ENCODE assay signal across 15 cellular contexts in the genomic region with DNA sequence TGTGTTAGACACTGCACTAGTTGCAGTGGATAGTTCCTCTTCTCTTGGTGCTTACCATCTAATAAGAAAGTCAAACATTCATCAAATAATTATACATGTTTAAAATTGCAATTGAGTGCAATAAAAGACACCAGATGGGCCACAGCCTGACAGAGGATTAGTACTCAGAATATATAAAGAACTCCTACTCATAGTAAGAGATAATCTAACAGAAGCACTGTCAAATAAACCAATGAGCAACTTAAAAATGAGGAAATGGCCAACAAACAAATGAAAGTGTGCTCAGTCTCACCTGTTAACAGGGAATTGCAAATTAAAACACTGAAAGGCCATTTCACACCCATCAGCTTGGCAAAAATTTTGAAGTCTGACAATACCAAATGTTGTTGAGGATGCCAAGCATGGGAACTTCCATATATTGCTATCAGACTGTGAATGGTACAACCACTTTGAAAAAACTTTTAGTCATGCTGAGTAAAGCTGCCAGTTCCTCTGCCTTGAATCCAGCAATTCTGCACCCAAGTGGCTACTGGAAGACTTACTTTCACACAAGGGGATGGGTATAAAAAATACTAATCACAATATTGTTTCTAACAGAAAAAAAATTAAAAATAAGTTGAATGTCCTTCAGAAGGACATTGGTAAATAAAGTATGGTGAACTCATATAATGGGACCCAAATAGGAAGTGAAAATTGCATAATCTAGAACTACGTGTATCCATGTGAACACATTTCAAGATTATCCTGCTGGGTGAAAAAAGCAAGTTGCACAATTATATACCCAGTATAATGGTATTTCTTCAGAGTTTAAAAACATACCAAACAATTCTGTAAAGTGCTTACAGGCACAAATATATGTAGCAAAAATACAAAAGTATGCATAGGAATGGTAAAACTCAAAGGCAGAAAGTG. TPM values are rescaled to one million over a fixed set of nuclear protein-coding genes. Genes with fewer than 3 reads are reported as not detected.
DNase-seq lines count a peak whose midpoint lies in the region; ATAC-seq and TF ChIP-seq lines count a peak whose summit lies in the region.
"Had no signal": no experiment of that assay in that cellular context is flagged by ENCODE, and none has a peak within 500 bp of the region (broad histone marks: within the 10 kb centered on the region; RNA-seq: fewer than 3 reads in every experiment).

No MANE protein-coding gene starts in this region.

- no peak for TF ChIP-seq CTCF in brain (conservative IDR thresholded peaks at IDR 0.05)
- no peak for TF ChIP-seq CTCF in osteoblast (IDR thresholded peaks at IDR 0.05; ENCODE audit: extremely low read depth, low read depth, low read length)

- H3K27ac Mint-ChIP-seq in activated CD8-positive, alpha-beta memory T cell treated with anti-CD3 and anti-CD28 coated beads, Interleukin-2, amount 10 ng/mL, durations not matched to agents 7 days and 5 days: no peak overlapping the region
- H3K27ac Mint-ChIP-seq in brain: peak overlapping the region in 1 of 5 experiments; percentile 2

- no peaks in the 10 kb centered on the region for H3K79me2 ChIP-seq in osteoblast (ENCODE audit: insufficient read depth, low read length)

- peaks cover 34% of the 10 kb centered on the region for H3K27me3 Mint-ChIP-seq in activated CD8-positive, alpha-beta memory T cell treated with anti-CD3 and anti-CD28 coated beads, Interleukin-2, amount 10 ng/mL, durations not matched to agents 7 days and 5 days
- H3K27me3 Mint-ChIP-seq in brain: peaks cover 68% of the 10 kb centered on the region

- no peak overlapping the region for H2AFZ ChIP-seq in osteoblast (ENCODE audit: low read length)

- CTCF ChIA-PET in activated CD8-positive, alpha-beta memory T cell treated with anti-CD3 and anti-CD28 coated beads, Interleukin-2, amount 10 ng/mL, durations not matched to agents 7 days and 5 days (lab: Charles Lee): interaction anchor here (4.1 to 10.4 kb wide), 3 partner anchors 73 to 271 kb away, joined by 17 to 189 read pairs (median 128); no protein-coding TSS in a partner anchor

- H3K27me3 ChIP-seq in osteoblast (ENCODE audit: insufficient read depth, low read length): no peaks in the 10 kb centered on the region

- H3K36me3 Mint-ChIP-seq in activated CD8-positive, alpha-beta memory T cell treated with anti-CD3 and anti-CD28 coated beads, Interleukin-2, amount 10 ng/mL, durations not matched to agents 7 days and 5 days: no peaks in the 10 kb centered on the region
- no peaks in the 10 kb centered on the region for H3K36me3 Mint-ChIP-seq in brain

- no peaks in the 10 kb centered on the region for H4K20me1 ChIP-seq in osteoblast (ENCODE audit: insufficient read depth, low read length)

- H3K4me1 Mint-ChIP-seq in activated CD8-positive, alpha-beta memory T cell treated with anti-CD3 and anti-CD28 coated beads, Interleukin-2, amount 10 ng/mL, durations not matched to agents 7 days and 5 days: peaks cover 25% of the 10 kb centered on the region
- H3K4me1 Mint-ChIP-seq in brain: peaks cover 39% of the 10 kb centered on the region

- H3K4me3 ChIP-seq in osteoblast (ENCODE audit: insufficient read depth, low read length): no peak overlapping the region
- H3K4me3 ChIP-seq: skin epidermis, transverse colon had no signal

- DNase-seq in activated CD8-positive, alpha-beta memory T cell treated with anti-CD3 and anti-CD28 coated beads, Interleukin-2, amount 10 ng/mL, durations not matched to agents 7 days and 5 days: no peak
- no peak for DNase-seq in activated CD8-positive, alpha-beta memory T cell treated with anti-CD3 and anti-CD28 coated beads for 24 hours
- peak; percentile 32 for DNase-seq in NCI-H226
- peak; percentile 43 for DNase-seq in osteoblast (ENCODE audit: insufficient read length, low spot score, missing footprints)
- no peak for DNase-seq in HuH-7.5 (ENCODE audit: low spot score)
- no peak for DNase-seq in NCI-H1417 (lab: John Stamatoyannopoulos, UW)
- no peak for DNase-seq in DMS53 treated with DMSO at 0.1 percent for 48 hours (lab: John Stamatoyannopoulos, UW; ENCODE audit: unreplicated experiment)
- DNase-seq: ACHN, activated gamma-delta T cell, MM.1S, NCI-H345, SHP77, transverse colon had no signal

- H3K4me1 ChIP-seq in osteoblast (ENCODE audit: insufficient read depth, low read length): peaks cover 25% of the 10 kb centered on the region

- H3K36me3 ChIP-seq in osteoblast (ENCODE audit: insufficient read depth, low read length): no peaks in the 10 kb centered on the region
- H3K36me3 ChIP-seq: transverse colon had no signal

- H3K9me3 ChIP-seq in osteoblast (ENCODE audit: low read depth, low read length): no peaks in the 10 kb centered on the region
- H3K9me3 ChIP-seq: transverse colon had no signal

- H3K4me3 Mint-ChIP-seq in activated CD8-positive, alpha-beta memory T cell treated with anti-CD3 and anti-CD28 coated beads, Interleukin-2, amount 10 ng/mL, durations not matched to agents 7 days and 5 days: peak overlapping the region; percentile 25
- peak overlapping the region; percentile 28 to 88 (median 68) for H3K4me3 Mint-ChIP-seq in brain

- no peaks in the 10 kb centered on the region for H3K9me3 Mint-ChIP-seq in activated CD8-positive, alpha-beta memory T cell treated with anti-CD3 and anti-CD28 coated beads, Interleukin-2, amount 10 ng/mL, durations not matched to agents 7 days and 5 days (ENCODE audit: low read depth)
- peaks cover 6 to 35% (median 19%) of the 10 kb centered on the region in 5 experiments for H3K9me3 Mint-ChIP-seq in brain

- H3K27ac ChIP-seq in osteoblast (ENCODE audit: low read depth, low read length): no peak overlapping the region
- H3K27ac ChIP-seq: transverse colon had no signal

- H3K4me2 ChIP-seq in osteoblast (ENCODE audit: insufficient read depth, low read length): no peak overlapping the region

- no peak for ATAC-seq in activated CD8-positive, alpha-beta memory T cell treated with anti-CD3 and anti-CD28 coated beads, Interleukin-2, amount 10 ng/mL, durations not matched to agents 7 days and 5 days

RNA-seq across cellular contexts. Expression of gene CREB3L1, which starts 41.4 kb away (rescaled TPM):
- not detected for total RNA-seq in activated CD8-positive, alpha-beta memory T cell treated with anti-CD3 and anti-CD28 coated beads, Interleukin-2, amount 10 ng/mL, durations not matched to agents 7 days and 5 days
- 3.3 TPM for polyA plus RNA-seq in brain (ENCODE audit: insufficient read depth, low read depth, low replicate concordance)
- 30.1 and 33.3 TPM in 2 replicates for total RNA-seq in osteoblast

Comparison
In these comparisons a context has a peak if more than half of its experiments do, and no peak if none do; other contexts are left out.
1. DNase-seq: peak in NCI-H226 (single experiment) and osteoblast (single experiment); none in activated CD8-positive, alpha-beta memory T cell treated with anti-CD3 and anti-CD28 coated beads, Interleukin-2, amount 10 ng/mL, durations not matched to agents 7 days and 5 days (single experiment), activated CD8-positive, alpha-beta memory T cell treated with anti-CD3 and anti-CD28 coated beads for 24 hours (single experiment), HuH-7.5 (single experiment), NCI-H1417 (0 of 3) and DMS53 treated with DMSO at 0.1 percent for 48 hours (single experiment).
2. RNA of gene CREB3L1, which starts 41.4 kb away (total RNA-seq): 30.1 to 33.3 TPM in osteoblast; not detected in activated CD8-positive, alpha-beta memory T cell treated with anti-CD3 and anti-CD28 coated beads, Interleukin-2, amount 10 ng/mL, durations not matched to agents 7 days and 5 days; every median in the first group is over 10 times any median in the second.